In the genomic region with DNA sequence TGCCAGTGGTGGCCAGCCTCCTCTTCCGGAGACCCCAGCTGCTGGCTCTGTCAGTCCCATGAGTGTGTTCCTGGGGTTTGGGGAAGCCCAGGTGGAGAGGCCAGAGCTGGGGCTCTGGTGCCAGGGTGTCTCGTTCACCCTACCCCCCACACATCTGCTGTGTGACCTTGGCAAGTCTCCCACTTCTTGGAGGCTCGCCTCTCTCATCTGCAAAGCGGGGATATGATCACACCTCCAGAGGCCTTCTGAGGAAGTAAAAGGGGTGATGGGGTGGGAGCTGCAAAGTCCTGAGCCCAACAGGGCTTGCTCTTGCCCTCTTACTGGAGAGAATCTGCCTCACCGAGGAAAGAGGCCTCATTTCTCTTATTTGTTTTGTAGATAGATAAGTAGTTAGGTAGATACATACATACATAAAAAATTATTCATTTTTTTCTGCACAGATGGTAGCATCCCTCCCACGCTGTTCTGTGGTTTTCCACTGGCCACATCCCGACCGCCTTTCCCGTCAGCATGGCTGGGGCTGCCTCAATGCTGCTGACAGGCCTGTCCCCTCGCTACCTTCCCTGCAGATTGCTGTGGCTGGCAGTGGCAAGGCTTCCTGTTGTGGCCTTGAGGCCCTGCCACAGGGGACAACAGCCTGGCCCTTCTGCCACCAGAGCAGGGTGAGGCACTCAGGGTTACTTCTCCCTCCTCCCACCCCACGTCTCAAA, we compare ENCODE assay signal across 9 cellular contexts. TPM values are rescaled to one million over a fixed set of nuclear protein-coding genes. Genes with fewer than 3 reads are reported as not detected.
DNase-seq lines count a peak whose midpoint lies in the region; ATAC-seq and TF ChIP-seq lines count a peak whose summit lies in the region.
"Had no signal": no experiment of that assay in that cellular context is flagged by ENCODE, and none has a peak within 500 bp of the region (broad histone marks: within the 10 kb centered on the region; RNA-seq: fewer than 3 reads in every experiment).

No MANE protein-coding gene starts in this region.

- peak overlapping the region; percentile 29 for H3K4me3 Mint-ChIP-seq in activated CD4-positive, alpha-beta T cell treated with anti-CD3 and anti-CD28 coated beads, Interleukin-2, amount 10 ng/mL, durations not matched to agents 24 days and 14 days
- H3K4me3 Mint-ChIP-seq in dendritic cell treated with granulocyte-macrophage colony-stimulating factor and Interleukin-4, amounts not matched to agents 40 ng/mL and 50 ng/mL, for 4 days, result no peak overlapping the region

- H3K4me1 Mint-ChIP-seq in activated CD4-positive, alpha-beta T cell treated with anti-CD3 and anti-CD28 coated beads, Interleukin-2, amount 10 ng/mL, durations not matched to agents 24 days and 14 days, result peaks cover 35% of the 10 kb centered on the region
- H3K4me1 Mint-ChIP-seq in dendritic cell treated with granulocyte-macrophage colony-stimulating factor and Interleukin-4, amounts not matched to agents 40 ng/mL and 50 ng/mL, for 4 days (ENCODE audit: low read depth), result peaks cover 24% of the 10 kb centered on the region

- no peak for TF ChIP-seq CTCF in NB4 (IDR thresholded peaks at IDR 0.05; ENCODE audit: low read depth, low read length)

- no peak overlapping the region for H3K4me3 ChIP-seq in NB4 (ENCODE audit: low read depth, low read length)
- H3K4me3 ChIP-seq: heart left ventricle had no signal

- no peak for ATAC-seq in HG03280 (IDR thresholded peaks at IDR 0.05; ENCODE audit: unreplicated experiment)
- no peak for ATAC-seq in HG03175 (IDR thresholded peaks at IDR 0.05; ENCODE audit: unreplicated experiment)

- H3K36me3 Mint-ChIP-seq in activated CD4-positive, alpha-beta T cell treated with anti-CD3 and anti-CD28 coated beads, Interleukin-2, amount 10 ng/mL, durations not matched to agents 24 days and 14 days (ENCODE audit: low read depth), result no peaks in the 10 kb centered on the region
- no peaks in the 10 kb centered on the region for H3K36me3 Mint-ChIP-seq in dendritic cell treated with granulocyte-macrophage colony-stimulating factor and Interleukin-4, amounts not matched to agents 40 ng/mL and 50 ng/mL, for 4 days (ENCODE audit: low read depth)

- TF ChIP-seq POLR2A in NB4 (IDR thresholded peaks at IDR 0.05; ENCODE audit: extremely low read depth, insufficient read length), result no peak

- H3K9me3 Mint-ChIP-seq in activated CD4-positive, alpha-beta T cell treated with anti-CD3 and anti-CD28 coated beads, Interleukin-2, amount 10 ng/mL, durations not matched to agents 24 days and 14 days, result no peaks in the 10 kb centered on the region
- no peaks in the 10 kb centered on the region for H3K9me3 Mint-ChIP-seq in dendritic cell treated with granulocyte-macrophage colony-stimulating factor and Interleukin-4, amounts not matched to agents 40 ng/mL and 50 ng/mL, for 4 days

- peak; percentile 94 for DNase-seq in NB4 (ENCODE audit: low read depth)
- peak; percentile 87 for DNase-seq in activated CD4-positive, alpha-beta T cell treated with anti-CD3 and anti-CD28 coated beads, Interleukin-2, amount 10 ng/mL, durations not matched to agents 24 days and 14 days
- DNase-seq in stimulated activated CD8-positive, alpha-beta memory T cell treated with anti-CD3 and anti-CD28 coated beads, Interleukin-7, amount 100 ng/mL, for 4 hours (ENCODE audit: low read depth in 2 of 2), result peak; percentile 19 to 38
- DNase-seq in NCI-H82 (lab: John Stamatoyannopoulos, UW), result no peak
- DNase-seq in NCI-H82 treated with DMSO at 0.1 percent for 48 hours (lab: John Stamatoyannopoulos, UW; ENCODE audit: unreplicated experiment), result no peak
- DNase-seq: heart left ventricle had no signal

- H3K27ac Mint-ChIP-seq in activated CD4-positive, alpha-beta T cell treated with anti-CD3 and anti-CD28 coated beads, Interleukin-2, amount 10 ng/mL, durations not matched to agents 24 days and 14 days, result peak overlapping the region; percentile 47
- H3K27ac Mint-ChIP-seq in dendritic cell treated with granulocyte-macrophage colony-stimulating factor and Interleukin-4, amounts not matched to agents 40 ng/mL and 50 ng/mL, for 4 days, result peak overlapping the region; percentile 14

- intact Hi-C loops in activated CD4-positive, alpha-beta T cell treated with anti-CD3 and anti-CD28 coated beads, Interleukin-2, amount 10 ng/mL, durations not matched to agents 24 days and 14 days (cut with micrococcal nuclease), result no loop called here
- intact Hi-C loops in dendritic cell treated with granulocyte-macrophage colony-stimulating factor and Interleukin-4, amounts not matched to agents 40 ng/mL and 50 ng/mL, for 4 days (cut with micrococcal nuclease), result no loop called here

- H3K27me3 Mint-ChIP-seq in activated CD4-positive, alpha-beta T cell treated with anti-CD3 and anti-CD28 coated beads, Interleukin-2, amount 10 ng/mL, durations not matched to agents 24 days and 14 days, result peaks cover 12% of the 10 kb centered on the region
- peaks cover 49% of the 10 kb centered on the region for H3K27me3 Mint-ChIP-seq in dendritic cell treated with granulocyte-macrophage colony-stimulating factor and Interleukin-4, amounts not matched to agents 40 ng/mL and 50 ng/mL, for 4 days

RNA-seq across cellular contexts. Expression of a gene that starts 23.9 kb away (rescaled TPM):
- total RNA-seq in activated CD4-positive, alpha-beta T cell treated with anti-CD3 and anti-CD28 coated beads, Interleukin-2, amount 10 ng/mL, durations not matched to agents 24 days and 14 days, result 0.07 TPM in 1 of 2 replicates, not detected in the other

RNA-seq across cellular contexts. Expression of a gene that starts 49.3 kb away (rescaled TPM):
- not detected in 2 replicates for total RNA-seq in activated CD4-positive, alpha-beta T cell treated with anti-CD3 and anti-CD28 coated beads, Interleukin-2, amount 10 ng/mL, durations not matched to agents 24 days and 14 days
- total RNA-seq: heart left ventricle had no signal

Comparison
In these comparisons a context has a peak if more than half of its experiments do, and no peak if none do; other contexts are left out.
1. DNase-seq: peak in NB4 (single experiment), activated CD4-positive, alpha-beta T cell treated with anti-CD3 and anti-CD28 coated beads, Interleukin-2, amount 10 ng/mL, durations not matched to agents 24 days and 14 days (single experiment) and stimulated activated CD8-positive, alpha-beta memory T cell treated with anti-CD3 and anti-CD28 coated beads, Interleukin-7, amount 100 ng/mL, for 4 hours (2 of 2); none in NCI-H82 (single experiment) and NCI-H82 treated with DMSO at 0.1 percent for 48 hours (single experiment).